ENCODE assay signal across 8 cellular contexts in the genomic region with DNA sequence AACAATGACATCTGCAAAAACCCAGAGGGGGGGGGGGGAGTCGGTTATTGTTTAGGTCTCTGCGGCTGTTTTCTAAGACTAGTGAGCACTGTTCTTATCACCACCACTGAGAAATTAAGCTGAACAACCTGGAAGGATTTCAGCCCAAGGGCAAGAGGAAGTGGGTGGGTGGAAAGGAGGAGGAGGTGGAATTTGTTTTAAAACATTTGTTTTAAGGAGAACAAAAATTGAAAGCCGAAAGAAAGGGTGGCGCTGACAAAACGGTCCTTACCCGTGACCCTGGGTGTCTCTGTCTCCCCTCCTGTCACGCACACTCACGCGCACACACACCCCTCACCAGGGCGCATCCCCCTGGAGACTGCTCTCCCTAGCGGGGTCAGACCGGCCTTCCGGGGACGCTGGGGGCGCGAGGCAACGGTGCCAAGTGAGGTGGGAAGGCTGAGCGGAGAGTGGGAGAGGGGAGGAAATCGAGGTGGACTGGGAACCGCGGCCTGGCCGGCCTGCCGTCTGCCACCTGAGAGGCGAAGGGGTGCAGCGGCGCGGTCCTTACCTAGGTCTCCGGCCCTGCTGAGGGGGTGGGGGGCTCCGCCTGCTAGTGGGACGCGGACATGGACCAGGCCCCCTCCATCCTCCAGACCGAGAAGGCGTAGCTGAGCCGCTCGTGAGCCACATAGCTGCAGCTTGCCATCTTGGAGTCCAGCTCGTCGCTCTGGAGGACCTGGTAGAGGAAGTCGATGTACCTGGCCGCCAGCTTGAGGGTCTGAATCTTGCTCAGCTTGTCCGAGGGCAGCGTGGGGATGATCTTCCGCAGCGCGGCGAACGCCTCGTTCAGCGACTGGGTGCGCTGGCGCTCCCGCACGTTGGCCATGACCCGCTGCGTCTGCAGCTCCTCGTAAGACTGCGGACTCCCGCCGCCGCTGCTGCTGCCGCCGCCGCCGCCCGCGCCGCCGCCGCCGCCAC. TPM values are rescaled to one million over a fixed set of nuclear protein-coding genes. Genes with fewer than 3 reads are reported as not detected.
DNase-seq lines count a peak whose midpoint lies in the region; TF ChIP-seq lines count a peak whose summit lies in the region.

No MANE protein-coding gene starts in this region.

- no peak overlapping the region for H3K9ac ChIP-seq in neural progenitor cell

- WGBS in esophagus, 2 donors = 2% methylated on average over 46 to 69 of the region's 69 CpGs

- H3K4me1 ChIP-seq in HAP-1 (no peaks in the 10 kb centered on the region), esophagus (ENCODE audit: control insufficient read depth in 2 of 2, insufficient read depth in 2 of 2, low read length in 1 of 2) (peaks cover 0 to 9% of the 10 kb centered on the region in 2 donors), neural progenitor cell (peaks cover 6% of the 10 kb centered on the region)

- no peak for TF ChIP-seq CTCF in neural progenitor cell (IDR thresholded peaks at IDR 0.05)

- no peak overlapping the region for H3K27ac Mint-ChIP-seq in neural progenitor cell

- H3K36me3 Mint-ChIP-seq in neural progenitor cell = no peaks in the 10 kb centered on the region

- H3K36me3 ChIP-seq in HAP-1 (replicated peaks) = no peaks in the 10 kb centered on the region
- no peaks in the 10 kb centered on the region for H3K36me3 ChIP-seq in esophagus (ENCODE audit: control insufficient read depth in 2 of 2, insufficient read depth in 2 of 2, low read length in 1 of 2)
- H3K36me3 ChIP-seq in neural progenitor cell = no peaks in the 10 kb centered on the region

- H3K27me3 ChIP-seq in HAP-1 (ENCODE audit: low read depth) = peaks cover 10% of the 10 kb centered on the region
- peaks cover 0 to 19% of the 10 kb centered on the region in 2 donors for H3K27me3 ChIP-seq in esophagus (ENCODE audit: control insufficient read depth in 1 of 2, insufficient read depth in 2 of 2, low read length in 2 of 2)
- peaks cover 100% of the 10 kb centered on the region for H3K27me3 ChIP-seq in neural progenitor cell

- H3K4me3 ChIP-seq in HAP-1 (peak overlapping the region; percentile 71), esophagus (ENCODE audit: low read depth in 1 of 2, low read length in 2 of 2) (peak overlapping the region; percentile 65 to 67), neural progenitor cell (peak overlapping the region; percentile 45)

- H3F3A ChIP-seq in neural progenitor cell (ENCODE audit: low read depth) = peaks cover 18% of the 10 kb centered on the region

- H3K9me3 ChIP-seq in HAP-1 (no peaks in the 10 kb centered on the region), esophagus (ENCODE audit: control insufficient read depth in 2 of 2, insufficient read depth in 1 of 2, low read depth in 1 of 2, low read length in 1 of 2) (peaks cover 0 to 6% of the 10 kb centered on the region in 2 donors), neural progenitor cell (ENCODE audit: low read depth) (no peaks in the 10 kb centered on the region)

- peak overlapping the region; percentile 82 for H3K4me3 Mint-ChIP-seq in neural progenitor cell

- H3K27ac ChIP-seq in esophagus (ENCODE audit: low read depth in 2 of 2, low read length in 1 of 2) (peak overlapping the region; percentile 57 to 71), neural progenitor cell (no peak overlapping the region)

- H3K79me2 ChIP-seq in neural progenitor cell (ENCODE audit: low read depth) = no peaks in the 10 kb centered on the region

- peak overlapping the region; percentile 85 for H3K4me2 ChIP-seq in neural progenitor cell

- H3K4me1 Mint-ChIP-seq in neural progenitor cell = peaks cover 17% of the 10 kb centered on the region

- DNase-seq in COLO829 (ENCODE audit: low spot score) = peak; percentile 70
- DNase-seq in HAP-1 (ENCODE audit: low spot score in 2 of 2) = peak; percentile 43 to 57
- DNase-seq in RPMI8226 = peak; percentile 14
- peak; percentile 64 for DNase-seq in neural progenitor cell (ENCODE audit: low spot score)
- no peak for DNase-seq in inferior parietal cortex (ENCODE audit: extremely low spot score)
- no peak for DNase-seq in stimulated activated CD4-positive, alpha-beta T cell treated with anti-CD3 and anti-CD28 coated beads, Interleukin-4, amount 100 ng/mL, for 1 hour
- no peak for DNase-seq in cerebellar nuclear complex (lab: John Stamatoyannopoulos, UW)

- in situ Hi-C loops in HAP-1 (cut with MboI; ENCODE audit: low sequenced_read_pairs) = loop anchor here (25.0 kb wide), 1 partner anchor 321 kb away; no protein-coding TSS in a partner anchor

- peaks cover 77% of the 10 kb centered on the region for H4K20me1 ChIP-seq in neural progenitor cell (ENCODE audit: low read depth)

- H3K9me3 Mint-ChIP-seq in neural progenitor cell = no peaks in the 10 kb centered on the region

- H3K27me3 Mint-ChIP-seq in neural progenitor cell (ENCODE audit: insufficient read depth, low read depth) = peaks cover 71% of the 10 kb centered on the region

- H2AFZ ChIP-seq in neural progenitor cell (replicated peaks) = peak overlapping the region; percentile 81

RNA-seq across cellular contexts. Expression of gene TWIST1, which starts 1.0 kb away (rescaled TPM):
- 1 to 10 TPM; 2.6 to 5.6 TPM for polyA plus RNA-seq in esophagus
- total RNA-seq in neural progenitor cell (ENCODE audit: low replicate concordance) = not detected in 2 replicates

RNA-seq across cellular contexts. Expression of gene FERD3L, which starts 28.8 kb away (rescaled TPM):
- not detected for polyA plus RNA-seq in esophagus
- total RNA-seq in neural progenitor cell (ENCODE audit: low replicate concordance) = not detected in 2 replicates

Comparison
In these comparisons a context has a peak if more than half of its experiments do, and no peak if none do; other contexts are left out.
1. DNase-seq: peak in COLO829 (single experiment), HAP-1 (2 of 2), RPMI8226 (single experiment) and neural progenitor cell (single experiment); none in inferior parietal cortex (single experiment), stimulated activated CD4-positive, alpha-beta T cell treated with anti-CD3 and anti-CD28 coated beads, Interleukin-4, amount 100 ng/mL, for 1 hour (single experiment) and cerebellar nuclear complex (0 of 2).
2. Peak in every context shown above with its lines, with median percentiles within 50 percentile points of each other: H3K4me3 ChIP-seq.